In genomic region chr4:23614284-23614892, GRCh38 we compare ENCODE assay signal across 8 cellular contexts.
DNase-seq lines count a peak whose midpoint lies in the region; ATAC-seq and TF ChIP-seq lines count a peak whose summit lies in the region.

No MANE protein-coding gene starts in this region.

- no peak overlapping the region for H3T11ph ChIP-seq in H9 (ENCODE audit: low read length)

- H3K27ac Mint-ChIP-seq in H9 = no peak overlapping the region; a peak in 1 of 7 replicates

- H3K9me3 Mint-ChIP-seq in H9 = peaks cover 0 to 5% of the 10 kb centered on the region in 2 experiments; a peak in 2 of 5 replicates

- no peak overlapping the region for H3K14ac ChIP-seq in H9 (ENCODE audit: insufficient read depth, low read length)

- no peaks in the 10 kb centered on the region for H3K4me1 ChIP-seq in H9 (ENCODE audit: insufficient read depth, low read length)
- no peaks in the 10 kb centered on the region for H3K4me1 ChIP-seq in effector memory CD4-positive, alpha-beta T cell (ENCODE audit: control insufficient read depth, insufficient read depth, low read length, poor library complexity, severe bottlenecking)

- no peak overlapping the region for H3K56ac ChIP-seq in H9 (ENCODE audit: insufficient read length, low read depth, low read length)

- no peak overlapping the region for H3K9ac ChIP-seq in H9 (ENCODE audit: extremely low read depth, insufficient read length, low read length)

- no peaks in the 10 kb centered on the region for H3K9me3 ChIP-seq in H9 (ENCODE audit: control insufficient read depth, low read depth, low read length)
- no peaks in the 10 kb centered on the region for H3K9me3 ChIP-seq in effector memory CD4-positive, alpha-beta T cell (ENCODE audit: control insufficient read depth, low read length)

- H4K5ac ChIP-seq in H9 (ENCODE audit: insufficient read length, low read depth, low read length) = no peak overlapping the region

- H3K4me1 Mint-ChIP-seq in H9 = no peaks in the 10 kb centered on the region

- DNase-seq in COLO829 (ENCODE audit: low spot score) (peak; percentile 20), H9 (peak; percentile 62), NOMO-1 treated with DMSO at 0.1 percent for 48 hours (lab: John Stamatoyannopoulos, UW; ENCODE audit: unreplicated experiment) (peak; percentile 24), left cardiac atrium (peak; percentile 11), NCI-H1930 (lab: John Stamatoyannopoulos, UW) (no peak), ureter (ENCODE audit: low spot score) (no peak)
- DNase-seq in effector memory CD4-positive, alpha-beta T cell = no peak

- H4K91ac ChIP-seq in H9 (ENCODE audit: insufficient read length, low read depth, low read length) = no peak overlapping the region

- H2AK5ac ChIP-seq in H9 (ENCODE audit: insufficient read length, low read length) = no peak overlapping the region

- H3K27me3 Mint-ChIP-seq in H9 (ENCODE audit: low read depth) = no peaks in the 10 kb centered on the region

- ATAC-seq in left cardiac atrium (peak; percentile 68 to 76), HG02840 (IDR thresholded peaks at IDR 0.05; ENCODE audit: low FRiP score, unreplicated experiment) (no peak)

- no peak overlapping the region for H3K23ac ChIP-seq in H9 (ENCODE audit: insufficient read length, low read depth, low read length)

- H3K18ac ChIP-seq in H9 (ENCODE audit: insufficient read length, low read depth, low read length) = no peak overlapping the region

- no peak overlapping the region for H2BK20ac ChIP-seq in H9 (ENCODE audit: low read depth, low read length, poor library complexity, severe bottlenecking)

- intact Hi-C loops in left cardiac atrium (cut with DNase I) = no loop called here

- H3K4me2 ChIP-seq in H9 (ENCODE audit: insufficient read depth, insufficient read length, low read length) = no peak overlapping the region

- no peaks in the 10 kb centered on the region for H3K23me2 ChIP-seq in H9 (ENCODE audit: insufficient read length, low read depth, low read length, poor library complexity, severe bottlenecking)

- H2AFZ ChIP-seq in H9 (ENCODE audit: low read length) = no peak overlapping the region

- no CpG with 5 or more reads among the region's 6 CpGs for WGBS in H9 (ENCODE audit: extremely low coverage, insufficient read length, low lambda C conversion rate)

- TF ChIP-seq CTCF in H9 (conservative IDR thresholded peaks at IDR 0.05) = peak; percentile 60

- H2BK15ac ChIP-seq in H9 (ENCODE audit: low read depth, low read length) = no peak overlapping the region

- no peak overlapping the region for H3K4me3 Mint-ChIP-seq in H9

- H3K4me3 ChIP-seq in effector memory CD4-positive, alpha-beta T cell (ENCODE audit: insufficient read depth, low read depth, low read length, poor library complexity, severe bottlenecking) = no peak overlapping the region

- no peak overlapping the region for H4K8ac ChIP-seq in H9 (replicated peaks; ENCODE audit: insufficient read length, low read depth, low read length)

- H3K36me3 ChIP-seq in effector memory CD4-positive, alpha-beta T cell (ENCODE audit: control insufficient read depth, insufficient read depth, low read length) = no peaks in the 10 kb centered on the region

- H2BK12ac ChIP-seq in H9 (ENCODE audit: insufficient read length, low read depth, low read length) = no peak overlapping the region

- no peaks in the 10 kb centered on the region for H4K20me1 ChIP-seq in H9 (ENCODE audit: control insufficient read depth, insufficient read depth, insufficient read length)

- no peak overlapping the region for H3K4ac ChIP-seq in H9 (ENCODE audit: low read depth, low read length)

- H3K36me3 Mint-ChIP-seq in H9 (ENCODE audit: insufficient read depth in 1 of 3, low read depth in 3 of 3) = peaks cover 0 to 4% (median 4%) of the 10 kb centered on the region in 3 experiments; a peak in 3 of 7 replicates

- H3K79me1 ChIP-seq in H9 (ENCODE audit: insufficient read depth, low read depth, low read length, poor library complexity, severe bottlenecking) = no peaks in the 10 kb centered on the region

- H2BK5ac ChIP-seq in H9 (ENCODE audit: insufficient read length, low read length) = no peak overlapping the region

- H2BK120ac ChIP-seq in H9 (ENCODE audit: low read depth, low read length, poor library complexity, severe bottlenecking) = no peak overlapping the region

- H3K27ac ChIP-seq in H9 (ENCODE audit: insufficient read length, low read depth, low read length) = no peak overlapping the region
- no peak overlapping the region for H3K27ac ChIP-seq in effector memory CD4-positive, alpha-beta T cell (ENCODE audit: insufficient read depth, low read length, poor library complexity, severe bottlenecking)

- H3K79me2 ChIP-seq in H9 (ENCODE audit: insufficient read depth, low read length) = no peaks in the 10 kb centered on the region

- no peaks in the 10 kb centered on the region for H3K27me3 ChIP-seq in H9 (ENCODE audit: insufficient read depth, low read length)
- H3K27me3 ChIP-seq in effector memory CD4-positive, alpha-beta T cell (replicated peaks; ENCODE audit: control insufficient read depth, insufficient read depth, low read length, poor library complexity, severe bottlenecking) = no peaks in the 10 kb centered on the region

Comparison
In these comparisons a context has a peak if more than half of its experiments do, and no peak if none do; other contexts are left out.
1. DNase-seq: peak in COLO829 (single experiment), H9 (single experiment), NOMO-1 treated with DMSO at 0.1 percent for 48 hours (single experiment) and left cardiac atrium (single experiment); none in effector memory CD4-positive, alpha-beta T cell (0 of 3), NCI-H1930 (0 of 2) and ureter (single experiment).